16 cellular contexts compared by ENCODE assay signal in the genomic region with DNA sequence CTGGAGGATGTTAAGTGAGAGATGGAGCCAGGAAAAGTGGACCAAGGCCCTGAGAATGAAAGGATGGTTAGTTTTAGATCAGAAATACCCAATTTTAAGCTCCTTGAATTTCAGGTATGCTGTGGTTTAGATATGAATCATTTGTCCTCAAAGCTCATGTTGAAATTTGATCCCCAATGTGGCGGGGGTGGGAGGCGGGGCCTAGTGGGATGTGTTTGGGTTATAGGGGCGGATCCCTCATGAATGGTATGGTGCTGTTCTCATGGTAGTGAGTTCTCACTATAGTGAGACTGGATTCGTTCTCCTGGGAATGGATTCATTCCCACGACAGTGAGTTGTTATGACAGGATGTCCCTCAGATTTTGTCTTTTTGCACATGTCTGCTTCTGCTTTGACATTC. TPM values are rescaled to one million over a fixed set of nuclear protein-coding genes. Genes with fewer than 3 reads are reported as not detected.
A peak's percentile ranks its signal among the peaks of the same experiment; 100 is the strongest.
DNase-seq lines count a peak whose midpoint lies in the region; ATAC-seq and TF ChIP-seq lines count a peak whose summit lies in the region.
"Had no signal": no experiment of that assay in that cellular context is flagged by ENCODE, and none has a peak within 500 bp of the region (broad histone marks: within the 10 kb centered on the region; RNA-seq: fewer than 3 reads in every experiment).

No MANE protein-coding gene starts in this region.

- no peak overlapping the region for H2AFZ ChIP-seq in PC-3 (ENCODE audit: low read length)

- H3K79me2 ChIP-seq in PC-3 (ENCODE audit: low read length), result 0 out of 2 replicates have a peak, but pooled peaks cover 17% of the 10 kb centered on the region

- no peaks in the 10 kb centered on the region for H3K4me1 Mint-ChIP-seq in activated CD8-positive, alpha-beta T cell treated with anti-CD3 and anti-CD28 coated beads for 36 hours (ENCODE audit: low read depth)
- H3K4me1 Mint-ChIP-seq in activated CD8-positive, alpha-beta T cell treated with anti-CD3 and anti-CD28 coated beads, Interleukin-2, amount 10 ng/mL, durations not matched to agents 7 days and 5 days (ENCODE audit: low read depth), result no peaks in the 10 kb centered on the region
- peaks cover 11% of the 10 kb centered on the region for H3K4me1 Mint-ChIP-seq in type B pancreatic cell (ENCODE audit: unreplicated experiment)
- H3K4me1 Mint-ChIP-seq: activated naive CD4-positive, alpha-beta T cell treated with anti-CD3 and anti-CD28 coated beads, Interleukin-2, amount 10 ng/mL, durations not matched to agents 7 days and 5 days had no signal

- POLR2A ChIA-PET in activated CD8-positive, alpha-beta T cell treated with anti-CD3 and anti-CD28 coated beads for 36 hours (lab: Charles Lee), result interaction anchor here (0.6 kb wide), 1 partner anchor 85 kb away, joined by 3 read pairs; no protein-coding TSS in a partner anchor
- POLR2A ChIA-PET in activated CD8-positive, alpha-beta T cell treated with anti-CD3 and anti-CD28 coated beads, Interleukin-2, amount 10 ng/mL, durations not matched to agents 7 days and 5 days (lab: Charles Lee), result no interaction called here
- POLR2A ChIA-PET in PC-3 (lab: Charles Lee; ENCODE audit: unreplicated experiment), result no interaction called here

- H3K36me3 ChIP-seq in PC-3 (ENCODE audit: low read depth, low read length) (no peaks in the 10 kb centered on the region), BE2C (no peaks in the 10 kb centered on the region)
- H3K36me3 ChIP-seq: vagina had no signal

- no peaks in the 10 kb centered on the region for H3K27me3 ChIP-seq in PC-3 (ENCODE audit: low read length)
- no peaks in the 10 kb centered on the region for H3K27me3 ChIP-seq in BE2C
- H3K27me3 ChIP-seq: vagina had no signal

- H3K9ac ChIP-seq in PC-3 (ENCODE audit: low read length), result no peak overlapping the region
- H3K9ac ChIP-seq: KMS-11 had no signal

- H3K4me1 ChIP-seq in PC-3 (ENCODE audit: insufficient read depth, low read length), result peaks cover 12% of the 10 kb centered on the region; the same call in 1 of the 2 replicates
- H3K4me1 ChIP-seq in BE2C, result no peaks in the 10 kb centered on the region
- H3K4me1 ChIP-seq: psoas muscle, vagina had no signal

- no peaks in the 10 kb centered on the region for H3K9me3 Mint-ChIP-seq in activated CD8-positive, alpha-beta T cell treated with anti-CD3 and anti-CD28 coated beads for 36 hours
- no peaks in the 10 kb centered on the region for H3K9me3 Mint-ChIP-seq in activated CD8-positive, alpha-beta T cell treated with anti-CD3 and anti-CD28 coated beads, Interleukin-2, amount 10 ng/mL, durations not matched to agents 7 days and 5 days (ENCODE audit: insufficient read depth)
- no peaks in the 10 kb centered on the region for H3K9me3 Mint-ChIP-seq in type B pancreatic cell
- H3K9me3 Mint-ChIP-seq: activated naive CD4-positive, alpha-beta T cell treated with anti-CD3 and anti-CD28 coated beads, Interleukin-2, amount 10 ng/mL, durations not matched to agents 7 days and 5 days had no signal

- no TSS peak for BruUV-seq in PC-3 (replicated peaks; lab: Mats Ljungman, UMichigan)

- CTCF ChIA-PET in activated CD8-positive, alpha-beta T cell treated with anti-CD3 and anti-CD28 coated beads for 36 hours (lab: Charles Lee), result interaction anchor here (0.9 kb wide), 1 partner anchor 133 kb away, joined by 3 read pairs; no protein-coding TSS in a partner anchor
- CTCF ChIA-PET in activated CD8-positive, alpha-beta T cell treated with anti-CD3 and anti-CD28 coated beads, Interleukin-2, amount 10 ng/mL, durations not matched to agents 7 days and 5 days (lab: Charles Lee), result no interaction called here
- CTCF ChIA-PET in PC-3 (lab: Charles Lee), result interaction anchor here (0.5 to 0.6 kb wide), 5 partner anchors 11 to 1355 kb away, joined by 3 to 5 read pairs (median 4); a partner anchor contains a TSS

- no peaks in the 10 kb centered on the region for H3K9me2 ChIP-seq in PC-3 (replicated peaks; ENCODE audit: low read length)

- peak; percentile 17 for DNase-seq in activated CD8-positive, alpha-beta T cell treated with anti-CD3 and anti-CD28 coated beads for 36 hours
- DNase-seq in activated CD8-positive, alpha-beta T cell treated with anti-CD3 and anti-CD28 coated beads, Interleukin-2, amount 10 ng/mL, durations not matched to agents 7 days and 5 days, result no peak
- peak; percentile 68 for DNase-seq in PC-3
- DNase-seq in epithelial cell of esophagus (ENCODE audit: low read depth), result peak; percentile 95
- no peak for DNase-seq in type B pancreatic cell (ENCODE audit: extremely low spot score, unreplicated experiment)
- DNase-seq in BE2C, result no peak
- no peak for DNase-seq in medulla oblongata (ENCODE audit: extremely low spot score)
- DNase-seq in activated T-cell treated with anti-CD3 and anti-CD28 coated beads, Interleukin-2, amount 50 U/mL, for 48 hours, result no peak
- DNase-seq: activated naive CD4-positive, alpha-beta T cell treated with anti-CD3 and anti-CD28 coated beads, Interleukin-2, amount 10 ng/mL, durations not matched to agents 7 days and 5 days; DMS79 treated with DMSO at 0.1 percent for 48 hours; NCI-H2029 treated with DMSO at 0.1 percent for 48 hours; OCI-M1; psoas muscle; T-helper 17 cell had no signal

- H4K20me1 ChIP-seq in PC-3 (ENCODE audit: low read length), result no peaks in the 10 kb centered on the region

- no peak overlapping the region for H3K27ac Mint-ChIP-seq in activated CD8-positive, alpha-beta T cell treated with anti-CD3 and anti-CD28 coated beads for 36 hours
- H3K27ac Mint-ChIP-seq in activated CD8-positive, alpha-beta T cell treated with anti-CD3 and anti-CD28 coated beads, Interleukin-2, amount 10 ng/mL, durations not matched to agents 7 days and 5 days, result no peak overlapping the region
- peak overlapping the region; percentile 50 for H3K27ac Mint-ChIP-seq in type B pancreatic cell
- H3K27ac Mint-ChIP-seq: activated naive CD4-positive, alpha-beta T cell treated with anti-CD3 and anti-CD28 coated beads, Interleukin-2, amount 10 ng/mL, durations not matched to agents 7 days and 5 days; T-helper 17 cell had no signal

- peak overlapping the region; percentile 29; the same call in 1 of the 2 replicates for H3K27ac ChIP-seq in PC-3 (ENCODE audit: low read length)
- H3K27ac ChIP-seq: KMS-11, psoas muscle, vagina had no signal

- H3K4me3 Mint-ChIP-seq in activated CD8-positive, alpha-beta T cell treated with anti-CD3 and anti-CD28 coated beads for 36 hours, result no peak overlapping the region
- H3K4me3 Mint-ChIP-seq in activated CD8-positive, alpha-beta T cell treated with anti-CD3 and anti-CD28 coated beads, Interleukin-2, amount 10 ng/mL, durations not matched to agents 7 days and 5 days, result no peak overlapping the region
- H3K4me3 Mint-ChIP-seq in type B pancreatic cell, result no peak overlapping the region
- H3K4me3 Mint-ChIP-seq: activated naive CD4-positive, alpha-beta T cell treated with anti-CD3 and anti-CD28 coated beads, Interleukin-2, amount 10 ng/mL, durations not matched to agents 7 days and 5 days; T-helper 17 cell had no signal

- TF ChIP-seq CTCF in activated CD8-positive, alpha-beta T cell treated with anti-CD3 and anti-CD28 coated beads for 36 hours (IDR thresholded peaks at IDR 0.05), result no peak
- TF ChIP-seq CTCF in PC-3 (conservative IDR thresholded peaks at IDR 0.05; ENCODE audit: low read depth, low read length), result no peak
- no peak for TF ChIP-seq CTCF in epithelial cell of esophagus (IDR thresholded peaks at IDR 0.05; ENCODE audit: insufficient read depth, low read depth, low read length, missing control alignments)
- no peak for TF ChIP-seq CTCF in type B pancreatic cell (conservative IDR thresholded peaks at IDR 0.05)
- TF ChIP-seq CTCF in BE2C (IDR thresholded peaks at IDR 0.05; ENCODE audit: low read depth, low read length), result no peak

- H3F3A ChIP-seq in PC-3 (ENCODE audit: low read length, unreplicated experiment), result no peaks in the 10 kb centered on the region

- no peak for ATAC-seq in activated CD8-positive, alpha-beta T cell treated with anti-CD3 and anti-CD28 coated beads for 36 hours
- ATAC-seq in activated CD8-positive, alpha-beta T cell treated with anti-CD3 and anti-CD28 coated beads, Interleukin-2, amount 10 ng/mL, durations not matched to agents 7 days and 5 days, result no peak
- ATAC-seq in PC-3, result peak; percentile 90
- ATAC-seq: psoas muscle, T-helper 17 cell had no signal

- intact Hi-C loops in activated CD8-positive, alpha-beta T cell treated with anti-CD3 and anti-CD28 coated beads for 36 hours (cut with micrococcal nuclease), result no loop called here
- intact Hi-C loops in PC-3 (cut with micrococcal nuclease), result no loop called here

- peaks cover 17% of the 10 kb centered on the region for H3K27me3 Mint-ChIP-seq in activated CD8-positive, alpha-beta T cell treated with anti-CD3 and anti-CD28 coated beads for 36 hours
- H3K27me3 Mint-ChIP-seq in activated CD8-positive, alpha-beta T cell treated with anti-CD3 and anti-CD28 coated beads, Interleukin-2, amount 10 ng/mL, durations not matched to agents 7 days and 5 days (ENCODE audit: low read depth), result peaks cover 26% of the 10 kb centered on the region
- peaks cover 3% of the 10 kb centered on the region for H3K27me3 Mint-ChIP-seq in type B pancreatic cell

- H3K9me3 ChIP-seq in PC-3 (ENCODE audit: low read length) (no peaks in the 10 kb centered on the region), BE2C (no peaks in the 10 kb centered on the region)
- H3K9me3 ChIP-seq: psoas muscle, vagina had no signal

- no peaks in the 10 kb centered on the region for H3K36me3 Mint-ChIP-seq in activated CD8-positive, alpha-beta T cell treated with anti-CD3 and anti-CD28 coated beads for 36 hours (ENCODE audit: low read depth)
- no peaks in the 10 kb centered on the region for H3K36me3 Mint-ChIP-seq in activated CD8-positive, alpha-beta T cell treated with anti-CD3 and anti-CD28 coated beads, Interleukin-2, amount 10 ng/mL, durations not matched to agents 7 days and 5 days (ENCODE audit: low read depth)
- H3K36me3 Mint-ChIP-seq in type B pancreatic cell, result no peaks in the 10 kb centered on the region
- H3K36me3 Mint-ChIP-seq: activated naive CD4-positive, alpha-beta T cell treated with anti-CD3 and anti-CD28 coated beads, Interleukin-2, amount 10 ng/mL, durations not matched to agents 7 days and 5 days had no signal

- no peak overlapping the region for H3K4me3 ChIP-seq in PC-3 (ENCODE audit: low read length)
- H3K4me3 ChIP-seq in epithelial cell of esophagus (ENCODE audit: low read length), result no peak overlapping the region
- no peak overlapping the region for H3K4me3 ChIP-seq in BE2C (ENCODE audit: low read depth, low read length)
- H3K4me3 ChIP-seq: psoas muscle, vagina had no signal

- no peak overlapping the region for H3K4me2 ChIP-seq in PC-3 (ENCODE audit: low read length)
- H3K4me2 ChIP-seq: KMS-11 had no signal

RNA-seq across cellular contexts. Expression of a gene that starts 11.4 kb away (rescaled TPM):
- total RNA-seq in activated CD8-positive, alpha-beta T cell treated with anti-CD3 and anti-CD28 coated beads for 36 hours, result under 1 TPM in 1 of 2 experiments, not detected in 1; 0.09 TPM
- total RNA-seq in activated CD8-positive, alpha-beta T cell treated with anti-CD3 and anti-CD28 coated beads, Interleukin-2, amount 10 ng/mL, durations not matched to agents 7 days and 5 days, result not detected
- 10.4 and 10.7 TPM in 2 replicates for total RNA-seq in PC-3 (2014; rRNA removed)
- 51.7 and 130 TPM in 2 replicates for total RNA-seq in type B pancreatic cell (ENCODE audit: low replicate concordance)
- 0.88 TPM for polyA plus RNA-seq in BE2C (2012; ENCODE audit: insufficient read depth, insufficient read length, low read depth)

Comparison
In these comparisons a context has a peak if more than half of its experiments do, and no peak if none do; other contexts are left out.
1. DNase-seq: peak in activated CD8-positive, alpha-beta T cell treated with anti-CD3 and anti-CD28 coated beads for 36 hours (single experiment), PC-3 (single experiment) and epithelial cell of esophagus (single experiment); none in activated CD8-positive, alpha-beta T cell treated with anti-CD3 and anti-CD28 coated beads, Interleukin-2, amount 10 ng/mL, durations not matched to agents 7 days and 5 days (single experiment), type B pancreatic cell (single experiment), BE2C (single experiment), medulla oblongata (single experiment) and activated T-cell treated with anti-CD3 and anti-CD28 coated beads, Interleukin-2, amount 50 U/mL, for 48 hours (0 of 2).
2. RNA of a gene that starts 11.4 kb away (total RNA-seq): 51.7 to 130 TPM in type B pancreatic cell and 10.4 to 10.7 TPM in PC-3; 0.09 TPM in activated CD8-positive, alpha-beta T cell treated with anti-CD3 and anti-CD28 coated beads for 36 hours and not detected in activated CD8-positive, alpha-beta T cell treated with anti-CD3 and anti-CD28 coated beads, Interleukin-2, amount 10 ng/mL, durations not matched to agents 7 days and 5 days; every median in the first group is over 10 times any median in the second.